8 cellular contexts compared by ENCODE assay signal in genomic region chr5:180071418-180072255, GRCh38. TPM values are rescaled to one million over a fixed set of nuclear protein-coding genes. Genes with fewer than 3 reads are reported as not detected.
DNase-seq lines count a peak whose midpoint lies in the region; ATAC-seq and TF ChIP-seq lines count a peak whose summit lies in the region.

RNF130 (minus strand) TSS chr5:180071759; CDS start chr5:180071702, 57 bp downstream.

- peaks cover 5% of the 10 kb centered on the region for H3K27me3 Mint-ChIP-seq in activated naive CD8-positive, alpha-beta T cell treated with anti-CD3 and anti-CD28 coated beads, Interleukin-2, amount 50 U/mL, for 24 hours
- H3K27me3 Mint-ChIP-seq in osteocyte (ENCODE audit: unreplicated experiment), result peaks cover 10% of the 10 kb centered on the region

- TF ChIP-seq CTCF in AG04449 (IDR thresholded peaks at IDR 0.05; ENCODE audit: insufficient read depth, low read length, missing control alignments) (no peak), osteocyte (IDR thresholded peaks at IDR 0.05) (no peak), suprapubic skin (IDR thresholded peaks at IDR 0.05) (no peak)

- WGBS in suprapubic skin, result 0% methylated on average over 5 of the region's 129 CpGs

- H3K27ac ChIP-seq in suprapubic skin, result peak within 1 kb of the TSS; percentile 90

- POLR2A ChIA-PET in AG04449 (lab: Yijun Ruan, JAX), result no interaction called here

- H3K9me3 ChIP-seq in MG63 (peaks cover 8% of the 10 kb centered on the region), suprapubic skin (no peaks in the 10 kb centered on the region)

- no peak for TF ChIP-seq EP300 in suprapubic skin (IDR thresholded peaks at IDR 0.05)

- CTCF ChIA-PET in AG04449 (lab: Yijun Ruan, JAX), result interaction anchor here (2.6 kb wide), 1 partner anchor 19 kb away, joined by 15 read pairs; no protein-coding TSS in a partner anchor

- peak; percentile 65 for ATAC-seq in GM19372 (IDR thresholded peaks at IDR 0.05; ENCODE audit: low read depth, unreplicated experiment)
- peak; percentile 80 for ATAC-seq in activated naive CD8-positive, alpha-beta T cell treated with anti-CD3 and anti-CD28 coated beads, Interleukin-2, amount 50 U/mL, for 24 hours

- H3K36me3 Mint-ChIP-seq in activated naive CD8-positive, alpha-beta T cell treated with anti-CD3 and anti-CD28 coated beads, Interleukin-2, amount 50 U/mL, for 24 hours (ENCODE audit: low read depth), result peaks cover 2% of the 10 kb centered on the region
- H3K36me3 Mint-ChIP-seq in osteocyte (ENCODE audit: unreplicated experiment), result peaks cover 2% of the 10 kb centered on the region

- intact Hi-C loops in head of caudate nucleus (cut with DNase I), result loop anchor here (5.0 to 10.0 kb wide), 2 partner anchors 57 to 164 kb away; partner anchors contain the start of gene TBC1D9B

- H3K27ac Mint-ChIP-seq in activated naive CD8-positive, alpha-beta T cell treated with anti-CD3 and anti-CD28 coated beads, Interleukin-2, amount 50 U/mL, for 24 hours, result peak within 1 kb of the TSS; percentile 51
- peak within 1 kb of the TSS; percentile 93 for H3K27ac Mint-ChIP-seq in osteocyte (ENCODE audit: unreplicated experiment)

- H3K36me3 ChIP-seq in MG63, result no peaks in the 10 kb centered on the region
- no peaks in the 10 kb centered on the region for H3K36me3 ChIP-seq in suprapubic skin

- peak within 1 kb of the TSS; percentile 81 for H3K4me3 ChIP-seq in AG04449 (ENCODE audit: low read depth, low read length)
- H3K4me3 ChIP-seq in MG63, result peak within 1 kb of the TSS; percentile 70
- H3K4me3 ChIP-seq in suprapubic skin, result peak within 1 kb of the TSS; percentile 97

- DNase-seq in AG04449 (ENCODE audit: low read depth, low spot score) (peak; percentile 23), MG63 (peak; percentile 97), T follicular helper cell (ENCODE audit: low read depth) (peak; percentile 65), head of caudate nucleus (peak; percentile 79 to 97 (median 92)), osteocyte (ENCODE audit: extremely low spot score, unreplicated experiment) (peak; percentile 98), suprapubic skin (ENCODE audit: low spot score in 2 of 2) (peak; percentile 93 to 94)
- peak; percentile 92 for DNase-seq in activated naive CD8-positive, alpha-beta T cell treated with anti-CD3 and anti-CD28 coated beads, Interleukin-2, amount 50 U/mL, for 24 hours

- H3K4me1 Mint-ChIP-seq in activated naive CD8-positive, alpha-beta T cell treated with anti-CD3 and anti-CD28 coated beads, Interleukin-2, amount 50 U/mL, for 24 hours, result peaks cover 25% of the 10 kb centered on the region
- peaks cover 37% of the 10 kb centered on the region for H3K4me1 Mint-ChIP-seq in osteocyte (ENCODE audit: unreplicated experiment)

- peak within 1 kb of the TSS; percentile 84 for H3K4me3 Mint-ChIP-seq in activated naive CD8-positive, alpha-beta T cell treated with anti-CD3 and anti-CD28 coated beads, Interleukin-2, amount 50 U/mL, for 24 hours
- H3K4me3 Mint-ChIP-seq in osteocyte (ENCODE audit: unreplicated experiment), result peak within 1 kb of the TSS; percentile 90

- H3K27me3 ChIP-seq in MG63, result no peaks in the 10 kb centered on the region
- H3K27me3 ChIP-seq in suprapubic skin, result no peaks in the 10 kb centered on the region

- peak in 1 of 2 donors; percentile 55 for TF ChIP-seq POLR2A in suprapubic skin (IDR thresholded peaks at IDR 0.05)

- H3K4me1 ChIP-seq in suprapubic skin, result peaks cover 28% of the 10 kb centered on the region

- H3K9me3 Mint-ChIP-seq in activated naive CD8-positive, alpha-beta T cell treated with anti-CD3 and anti-CD28 coated beads, Interleukin-2, amount 50 U/mL, for 24 hours, result peaks cover 3% of the 10 kb centered on the region
- peaks cover 5% of the 10 kb centered on the region for H3K9me3 Mint-ChIP-seq in osteocyte (ENCODE audit: unreplicated experiment)

RNA-seq across cellular contexts. Expression of gene RNF130, which starts in this region (rescaled TPM):
- total RNA-seq in MG63 (2014; rRNA removed; shearing (Covaris generic); ENCODE audit: low replicate concordance), result 92.1 and 92.7 TPM in 2 replicates
- 70.8 and 78.4 TPM in 2 replicates for total RNA-seq in osteocyte
- total RNA-seq in suprapubic skin, result 10 to 100 TPM; 24.8 to 37.2 (median 29.8) TPM

Comparison
In these comparisons a context has a peak if more than half of its experiments do, and no peak if none do; other contexts are left out.
1. Peak in every context shown above with its lines: DNase-seq, ATAC-seq, H3K4me3 ChIP-seq and H3K27ac ChIP-seq.
2. DNase-seq: peak in every context shown above with its lines; median percentile 98 in osteocyte; 97 in MG63; 94 in suprapubic skin; 92 in activated naive CD8-positive, alpha-beta T cell treated with anti-CD3 and anti-CD28 coated beads, Interleukin-2, amount 50 U/mL, for 24 hours; 92 in head of caudate nucleus; 65 in T follicular helper cell; 23 in AG04449.